In the genomic region with DNA sequence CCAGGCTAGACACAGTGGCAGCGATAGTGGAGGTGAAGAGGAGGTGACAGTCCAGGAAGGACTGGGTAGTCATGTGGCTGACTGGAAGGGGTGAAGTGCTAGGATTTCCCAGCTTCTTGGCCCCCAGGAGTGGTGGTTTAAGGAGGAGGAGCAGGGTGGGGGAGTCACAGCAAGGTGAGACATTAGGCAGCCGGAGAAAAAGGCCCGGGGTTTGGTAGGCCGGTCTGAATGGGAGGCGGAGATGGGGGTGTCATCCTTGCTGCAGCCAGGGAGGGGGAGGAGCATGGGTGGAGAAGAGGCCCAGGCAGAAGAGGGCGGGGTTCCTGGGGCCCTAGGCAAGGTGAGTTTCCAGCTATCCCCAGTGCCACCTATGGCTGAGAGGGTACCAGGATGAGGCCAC, we compare ENCODE assay signal across 14 cellular contexts. TPM values are rescaled to one million over a fixed set of nuclear protein-coding genes. Genes with fewer than 3 reads are reported as not detected.
DNase-seq lines count a peak whose midpoint lies in the region; ATAC-seq, FAIRE-seq and TF ChIP-seq lines count a peak whose summit lies in the region.
"Had no signal": no experiment of that assay in that cellular context is flagged by ENCODE, and none has a peak within 500 bp of the region (broad histone marks: within the 10 kb centered on the region; RNA-seq: fewer than 3 reads in every experiment).

No MANE protein-coding gene starts in this region.

- H3K27me3 ChIP-seq in HepG2 (ENCODE audit: control insufficient read depth in 1 of 2, insufficient read depth in 2 of 2, low read length in 2 of 2) (no peaks in the 10 kb centered on the region), right lobe of liver (no peaks in the 10 kb centered on the region), PC-3 (ENCODE audit: low read length) (no peaks in the 10 kb centered on the region), neuronal stem cell (ENCODE audit: control insufficient read depth in 3 of 3, insufficient read depth in 3 of 3, low read depth in 1 of 3, low read length in 3 of 3) (peaks cover 0 to 18% (median 0%) of the 10 kb centered on the region in 3 experiments)
- H3K27me3 ChIP-seq: thyroid gland had no signal

- H3K4me2 ChIP-seq in HepG2 (ENCODE audit: low read depth, low read length) (no peak overlapping the region), PC-3 (ENCODE audit: low read length) (no peak overlapping the region), neuronal stem cell (ENCODE audit: insufficient read depth, low read length, poor library complexity, severe bottlenecking) (no peak overlapping the region)

- H3K79me2 ChIP-seq in HepG2 (ENCODE audit: insufficient read depth, low read length) (no peaks in the 10 kb centered on the region), PC-3 (ENCODE audit: low read length) (no peaks in the 10 kb centered on the region)

- H2BK5ac ChIP-seq in neuronal stem cell (ENCODE audit: low read length), result no peak overlapping the region

- no peaks in the 10 kb centered on the region for H3K9me2 ChIP-seq in PC-3 (replicated peaks; ENCODE audit: low read length)

- H3K27ac ChIP-seq in HepG2 (ENCODE audit: extremely low read length, insufficient read depth, low read length) (no peak overlapping the region), right lobe of liver (no peak overlapping the region), PC-3 (ENCODE audit: low read length) (no peak overlapping the region), neuronal stem cell (replicated peaks; ENCODE audit: low read length) (no peak overlapping the region)
- H3K27ac ChIP-seq: thyroid gland had no signal

- H3K9me3 ChIP-seq in HepG2 (ENCODE audit: low read length) (no peaks in the 10 kb centered on the region), right lobe of liver (no peaks in the 10 kb centered on the region), PC-3 (ENCODE audit: low read length) (no peaks in the 10 kb centered on the region), neuronal stem cell (replicated peaks in 1 of 2; ENCODE audit: control insufficient read depth in 2 of 2, insufficient read depth in 1 of 2, low read depth in 1 of 2, low read length in 2 of 2) (no peaks in the 10 kb centered on the region)
- H3K9me3 ChIP-seq: thyroid gland had no signal

- 32% methylated on average over 6 of the region's 6 CpGs for WGBS in HepG2 (ENCODE audit: low lambda C conversion rate)
- WGBS in right lobe of liver (ENCODE audit: insufficient coverage, low coverage, low lambda C conversion rate, missing lambda C conversion rate), result 68% methylated on average over 6 of the region's 6 CpGs
- no CpG with 5 or more reads among the region's 6 CpGs for WGBS in neuronal stem cell (ENCODE audit: extremely low coverage in 2 of 2, insufficient read length in 2 of 2, insufficient replicate concordance in 1 of 2), 2 donors

- intact Hi-C loops in HepG2 (cut with micrococcal nuclease; ENCODE audit: unreplicated experiment) (no loop called here), right lobe of liver (cut with DNase I) (no loop called here), PC-3 (cut with micrococcal nuclease) (no loop called here)

- no peak overlapping the region for H2BK120ac ChIP-seq in neuronal stem cell (ENCODE audit: low read depth, low read length)

- TF ChIP-seq POLR2A in HepG2 (IDR thresholded peaks at IDR 0.05; ENCODE audit: insufficient read depth in 1 of 2, low read depth in 2 of 2, low read length in 2 of 2) (no peak), right lobe of liver (IDR thresholded peaks at IDR 0.05) (no peak)

- no peak for FAIRE-seq in HepG2 (lab: Jason Lieb, UNC)
- FAIRE-seq: colon had no signal

- TF ChIP-seq EP300 in HepG2 (IDR thresholded peaks at IDR 0.05; ENCODE audit: low read depth in 2 of 2, low read length in 2 of 2), result no peak
- TF ChIP-seq EP300 in HepG2 (CRISPR knock-in tag; IDR thresholded peaks at IDR 0.05; ENCODE audit: borderline replicate concordance), result no peak

- H3K36me3 ChIP-seq in HepG2 (replicated peaks in 1 of 2; ENCODE audit: control insufficient read depth in 1 of 2, insufficient read depth in 2 of 2, low read length in 2 of 2), result no peaks in the 10 kb centered on the region
- H3K36me3 ChIP-seq in right lobe of liver, result no peaks in the 10 kb centered on the region
- H3K36me3 ChIP-seq in PC-3 (ENCODE audit: low read depth, low read length), result no peaks in the 10 kb centered on the region
- H3K36me3 ChIP-seq in neuronal stem cell (replicated peaks in 1 of 2; ENCODE audit: control insufficient read depth in 2 of 2, insufficient read depth in 2 of 2, low read length in 2 of 2), result peaks cover 0 to 28% of the 10 kb centered on the region in 2 donors

- H4K20me1 ChIP-seq in HepG2 (ENCODE audit: insufficient read depth, low read length) (no peaks in the 10 kb centered on the region), PC-3 (ENCODE audit: low read length) (no peaks in the 10 kb centered on the region)

- H3K23ac ChIP-seq in neuronal stem cell (ENCODE audit: low read depth, low read length, poor library complexity), result no peak overlapping the region

- H3K18ac ChIP-seq in neuronal stem cell (ENCODE audit: low read length), result no peak overlapping the region

- H2AK5ac ChIP-seq in neuronal stem cell (ENCODE audit: low read depth, low read length), result peak overlapping the region; percentile 25

- H3K4ac ChIP-seq in neuronal stem cell (ENCODE audit: low read length), result no peak overlapping the region

- POLR2A ChIA-PET in HepG2 (lab: Yijun Ruan, JAX), result interaction anchor here (1.7 to 2.8 kb wide), 2 partner anchors 9 to 27 kb away, joined by 11 to 19 read pairs; no protein-coding TSS in a partner anchor
- POLR2A ChIA-PET in PC-3 (lab: Charles Lee; ENCODE audit: unreplicated experiment), result no interaction called here

- H3K4me3 ChIP-seq in HepG2 (replicated peaks in 1 of 3; ENCODE audit: insufficient read depth in 1 of 3, low read depth in 2 of 3, low read length in 3 of 3), result no peak overlapping the region
- no peak overlapping the region for H3K4me3 ChIP-seq in right lobe of liver
- no peak overlapping the region for H3K4me3 ChIP-seq in PC-3 (ENCODE audit: low read length)
- H3K4me3 ChIP-seq in choroid plexus epithelial cell (ENCODE audit: low read depth, low read length), result no peak overlapping the region
- no peak overlapping the region for H3K4me3 ChIP-seq in neuronal stem cell (ENCODE audit: low read length in 2 of 2)
- H3K4me3 ChIP-seq: thyroid gland had no signal

- H3K79me1 ChIP-seq in neuronal stem cell (ENCODE audit: low read depth, low read length), result no peaks in the 10 kb centered on the region

- peaks cover 23% of the 10 kb centered on the region for H3K4me1 ChIP-seq in HepG2 (ENCODE audit: insufficient read depth, low read length)
- H3K4me1 ChIP-seq in right lobe of liver, result peaks cover 0 to 18% (median 2%) of the 10 kb centered on the region in 4 donors
- H3K4me1 ChIP-seq in PC-3 (ENCODE audit: insufficient read depth, low read length), result no peaks in the 10 kb centered on the region; the same call in 1 of the 2 replicates
- peaks cover 0 to 10% of the 10 kb centered on the region in 2 donors for H3K4me1 ChIP-seq in neuronal stem cell (ENCODE audit: control insufficient read depth in 2 of 2, insufficient read depth in 1 of 2, low read depth in 1 of 2, low read length in 2 of 2)

- H4K91ac ChIP-seq in neuronal stem cell (ENCODE audit: low read depth, low read length, poor library complexity), result no peak overlapping the region

- TF ChIP-seq CTCF in HepG2 (CRISPR knock-in tag; IDR thresholded peaks at IDR 0.05) (no peak), right lobe of liver (IDR thresholded peaks at IDR 0.05) (no peak), PC-3 (conservative IDR thresholded peaks at IDR 0.05; ENCODE audit: low read depth, low read length) (no peak), choroid plexus epithelial cell (conservative IDR thresholded peaks at IDR 0.05; ENCODE audit: low read depth, low read length) (no peak)

- CTCF ChIA-PET in HepG2 (lab: Yijun Ruan, JAX; ENCODE audit: low intra/inter-chr PET ratio, low total read pairs), result no interaction called here
- CTCF ChIA-PET in PC-3 (lab: Charles Lee), result no interaction called here

- BruUV-seq in HepG2 (replicated peaks; lab: Mats Ljungman, UMichigan), result no TSS peak
- no TSS peak for BruUV-seq in PC-3 (replicated peaks; lab: Mats Ljungman, UMichigan)

- H3F3A ChIP-seq in PC-3 (ENCODE audit: low read length, unreplicated experiment), result no peaks in the 10 kb centered on the region

- in situ Hi-C loops in HepG2 (cut with HindIII; ENCODE audit: extremely low pct_ligation_motif_present, low pct_unique_long_range_greater_than_20kb), result no loop called here

- H3K14ac ChIP-seq in neuronal stem cell (ENCODE audit: low read length), result peak overlapping the region; percentile 58

- H3K9ac ChIP-seq in HepG2 (ENCODE audit: insufficient read depth, low read depth, low read length) (no peak overlapping the region), PC-3 (ENCODE audit: low read length) (no peak overlapping the region), neuronal stem cell (ENCODE audit: low read depth, low read length, poor library complexity) (no peak overlapping the region)

- ATAC-seq in HepG2 (peak; percentile 6; the same call in 2 of the 3 replicates), right lobe of liver (no peak), PC-3 (no peak)

- DNase-seq in HepG2 (ENCODE audit: low spot score), result no peak
- DNase-seq in right lobe of liver, result no peak
- DNase-seq in PC-3, result peak; percentile 22
- DNase-seq in choroid plexus epithelial cell (ENCODE audit: low read depth), result peak; percentile 20
- DNase-seq in neuronal stem cell (ENCODE audit: low spot score), result no peak
- DNase-seq in middle frontal gyrus (ENCODE audit: extremely low spot score, low spot score), result no peak
- DNase-seq in activated gamma-delta T cell (lab: John Stamatoyannopoulos, UW), result no peak
- no peak for DNase-seq in UCSD-AML1 (lab: John Stamatoyannopoulos, UW; ENCODE audit: unreplicated experiment)
- DNase-seq: C1 segment of cervical spinal cord, MM.1S, NCI-H526 treated with DMSO at 0.1 percent for 48 hours, thyroid gland had no signal

- TF ChIP-seq RAD21 in HepG2 (CRISPR knock-in tag; IDR thresholded peaks at IDR 0.05), result no peak

- H2AFZ ChIP-seq in HepG2 (ENCODE audit: low read length) (no peak overlapping the region), PC-3 (ENCODE audit: low read length) (no peak overlapping the region), neuronal stem cell (ENCODE audit: low read length) (no peak overlapping the region)

- H2BK12ac ChIP-seq in neuronal stem cell (ENCODE audit: low read length), result peak overlapping the region; percentile 58

- H4K8ac ChIP-seq in neuronal stem cell (ENCODE audit: low read depth, low read length), result no peak overlapping the region

- no peak overlapping the region for H2BK15ac ChIP-seq in neuronal stem cell (ENCODE audit: low read length)

RNA-seq across cellular contexts. Expression of gene SIPA1, which starts 6.1 kb away (rescaled TPM):
- total RNA-seq in HepG2 (2016; rRNA removed; fragmentation: Illumina TruSeq; extraction: Trizol) (5.4 and 5.8 TPM in 2 replicates), right lobe of liver (10 to 100 TPM; 21.1 to 34.1 (median 25.3) TPM), PC-3 (2014; rRNA removed) (113 and 161 TPM in 2 replicates)
- 2.4 and 2.5 TPM in 2 replicates for total RNA-seq in HepG2 (2016; cell fraction: cytosol; rRNA removed; fragmentation: Illumina TruSeq; extraction: Trizol; ENCODE audit: low read depth)
- 5.0 and 7.9 TPM in 2 replicates for total RNA-seq in HepG2 (2016; cell fraction: insoluble cytoplasmic fraction; rRNA removed; fragmentation: Illumina TruSeq; extraction: Trizol)
- total RNA-seq in HepG2 (2016; cell fraction: membrane; rRNA removed; fragmentation: Illumina TruSeq; extraction: Trizol), result 5.1 and 6.5 TPM in 2 replicates
- total RNA-seq in HepG2 (2016; cell fraction: nucleus; rRNA removed; fragmentation: Illumina TruSeq; extraction: Trizol), result 4.5 and 6.8 TPM in 2 replicates
- polyA plus RNA-seq in HepG2 (2011; rRNA removed), result 7.7 and 9.1 TPM in 2 replicates
- polyA plus RNA-seq in HepG2 (2011; cell fraction: cytosol; rRNA removed), result 4.1 and 8.2 TPM in 2 replicates
- polyA plus RNA-seq in HepG2 (2011; cell fraction: nucleus; rRNA removed), result 29.6 and 37.0 TPM in 2 replicates
- polyA plus RNA-seq in HepG2 (2012), result 4.6 and 5.8 TPM in 2 replicates
- 2.6 and 2.8 TPM in 2 replicates for polyA plus RNA-seq in HepG2 (2016; cell fraction: cytosol; fragmentation: Illumina TruSeq; extraction: Trizol; ENCODE audit: low read depth)
- 4.1 and 5.0 TPM in 2 replicates for polyA plus RNA-seq in HepG2 (2016; cell fraction: insoluble cytoplasmic fraction; fragmentation: Illumina TruSeq; extraction: Trizol; ENCODE audit: low read depth)
- 4.4 and 5.1 TPM in 2 replicates for polyA plus RNA-seq in HepG2 (2016; cell fraction: membrane; fragmentation: Illumina TruSeq; extraction: Trizol; ENCODE audit: low read depth)
- 10.2 and 11.1 TPM in 2 replicates for polyA plus RNA-seq in HepG2 (2016; cell fraction: nucleus; fragmentation: Illumina TruSeq; extraction: Trizol; ENCODE audit: insufficient read depth, low read depth)
- polyA minus RNA-seq in HepG2 (2011; rRNA and poly(A)+ RNA removed; ENCODE audit: low replicate concordance), result 33.6 and 36.0 TPM in 2 replicates
- 9.0 and 11.6 TPM in 2 replicates for polyA minus RNA-seq in HepG2 (2011; cell fraction: cytosol; rRNA and poly(A)+ RNA removed)
- 6.8 and 10.8 TPM in 2 replicates for polyA minus RNA-seq in HepG2 (2011; cell fraction: nucleus; rRNA and poly(A)+ RNA removed)
- polyA plus RNA-seq in neuronal stem cell (2013, experiment 1 of 2), result 13.1 TPM
- polyA plus RNA-seq in neuronal stem cell (2013, experiment 2 of 2), result 15.5 TPM

RNA-seq across cellular contexts. Expression of gene RELA, which starts 18.7 kb away (rescaled TPM):
- total RNA-seq in HepG2 (2016; rRNA removed; fragmentation: Illumina TruSeq; extraction: Trizol) (18.7 and 21.4 TPM in 2 replicates), right lobe of liver (10 to 100 TPM; 27.8 to 51.1 (median 41.9) TPM), PC-3 (2014; rRNA removed) (70.3 and 84.2 TPM in 2 replicates)
- total RNA-seq in HepG2 (2016; cell fraction: cytosol; rRNA removed; fragmentation: Illumina TruSeq; extraction: Trizol; ENCODE audit: low read depth), result 13.2 and 15.2 TPM in 2 replicates
- 18.1 and 22.6 TPM in 2 replicates for total RNA-seq in HepG2 (2016; cell fraction: insoluble cytoplasmic fraction; rRNA removed; fragmentation: Illumina TruSeq; extraction: Trizol)
- 29.5 and 31.1 TPM in 2 replicates for total RNA-seq in HepG2 (2016; cell fraction: membrane; rRNA removed; fragmentation: Illumina TruSeq; extraction: Trizol)
- 22.2 and 24.4 TPM in 2 replicates for total RNA-seq in HepG2 (2016; cell fraction: nucleus; rRNA removed; fragmentation: Illumina TruSeq; extraction: Trizol)
- polyA plus RNA-seq in HepG2 (2011; rRNA removed), result 40.5 and 51.0 TPM in 2 replicates
- 17.1 and 18.5 TPM in 2 replicates for polyA plus RNA-seq in HepG2 (2011; cell fraction: cytosol; rRNA removed)
- 130 and 135 TPM in 2 replicates for polyA plus RNA-seq in HepG2 (2011; cell fraction: nucleus; rRNA removed)
- polyA plus RNA-seq in HepG2 (2012), result 35.3 and 47.6 TPM in 2 replicates
- polyA plus RNA-seq in HepG2 (2016; cell fraction: cytosol; fragmentation: Illumina TruSeq; extraction: Trizol; ENCODE audit: low read depth), result 18.5 and 18.9 TPM in 2 replicates
- polyA plus RNA-seq in HepG2 (2016; cell fraction: insoluble cytoplasmic fraction; fragmentation: Illumina TruSeq; extraction: Trizol; ENCODE audit: low read depth), result 29.6 and 39.8 TPM in 2 replicates
- 31.6 and 34.3 TPM in 2 replicates for polyA plus RNA-seq in HepG2 (2016; cell fraction: membrane; fragmentation: Illumina TruSeq; extraction: Trizol; ENCODE audit: low read depth)
- 67.4 and 71.3 TPM in 2 replicates for polyA plus RNA-seq in HepG2 (2016; cell fraction: nucleus; fragmentation: Illumina TruSeq; extraction: Trizol; ENCODE audit: insufficient read depth, low read depth)
- polyA minus RNA-seq in HepG2 (2011; rRNA and poly(A)+ RNA removed; ENCODE audit: low replicate concordance), result 44.8 and 56.8 TPM in 2 replicates
- polyA minus RNA-seq in HepG2 (2011; cell fraction: cytosol; rRNA and poly(A)+ RNA removed), result 19.2 and 21.1 TPM in 2 replicates
- polyA minus RNA-seq in HepG2 (2011; cell fraction: nucleus; rRNA and poly(A)+ RNA removed), result 31.7 and 34.9 TPM in 2 replicates
- polyA plus RNA-seq in neuronal stem cell (2013, experiment 1 of 2), result 26.0 TPM
- 24.2 TPM for polyA plus RNA-seq in neuronal stem cell (2013, experiment 2 of 2)

RNA-seq across cellular contexts. Expression of gene PCNX3, which starts 28.4 kb away (rescaled TPM):
- total RNA-seq in HepG2 (2016; rRNA removed; fragmentation: Illumina TruSeq; extraction: Trizol) (14.5 and 23.0 TPM in 2 replicates), right lobe of liver (10 to 100 TPM; 11.2 to 32.9 (median 12.4) TPM), PC-3 (2014; rRNA removed) (53.6 and 69.9 TPM in 2 replicates)
- 8.5 and 8.7 TPM in 2 replicates for total RNA-seq in HepG2 (2016; cell fraction: cytosol; rRNA removed; fragmentation: Illumina TruSeq; extraction: Trizol; ENCODE audit: low read depth)
- 12.2 and 22.7 TPM in 2 replicates for total RNA-seq in HepG2 (2016; cell fraction: insoluble cytoplasmic fraction; rRNA removed; fragmentation: Illumina TruSeq; extraction: Trizol)
- 9.3 and 9.7 TPM in 2 replicates for total RNA-seq in HepG2 (2016; cell fraction: membrane; rRNA removed; fragmentation: Illumina TruSeq; extraction: Trizol)
- 26.0 and 33.8 TPM in 2 replicates for total RNA-seq in HepG2 (2016; cell fraction: nucleus; rRNA removed; fragmentation: Illumina TruSeq; extraction: Trizol)
- 16.2 and 23.1 TPM in 2 replicates for polyA plus RNA-seq in HepG2 (2011; rRNA removed)
- 12.7 and 17.1 TPM in 2 replicates for polyA plus RNA-seq in HepG2 (2011; cell fraction: cytosol; rRNA removed)
- polyA plus RNA-seq in HepG2 (2011; cell fraction: nucleus; rRNA removed), result 99.5 and 123 TPM in 2 replicates
- polyA plus RNA-seq in HepG2 (2012), result 14.4 and 24.5 TPM in 2 replicates
- 4.3 and 4.9 TPM in 2 replicates for polyA plus RNA-seq in HepG2 (2016; cell fraction: cytosol; fragmentation: Illumina TruSeq; extraction: Trizol; ENCODE audit: low read depth)
- 14.3 and 21.7 TPM in 2 replicates for polyA plus RNA-seq in HepG2 (2016; cell fraction: insoluble cytoplasmic fraction; fragmentation: Illumina TruSeq; extraction: Trizol; ENCODE audit: low read depth)
- 5.8 and 6.9 TPM in 2 replicates for polyA plus RNA-seq in HepG2 (2016; cell fraction: membrane; fragmentation: Illumina TruSeq; extraction: Trizol; ENCODE audit: low read depth)
- polyA plus RNA-seq in HepG2 (2016; cell fraction: nucleus; fragmentation: Illumina TruSeq; extraction: Trizol; ENCODE audit: insufficient read depth, low read depth), result 68.2 and 73.5 TPM in 2 replicates
- 35.6 and 67.6 TPM in 2 replicates for polyA minus RNA-seq in HepG2 (2011; rRNA and poly(A)+ RNA removed; ENCODE audit: low replicate concordance)
- polyA minus RNA-seq in HepG2 (2011; cell fraction: cytosol; rRNA and poly(A)+ RNA removed), result 23.3 and 27.8 TPM in 2 replicates
- polyA minus RNA-seq in HepG2 (2011; cell fraction: nucleus; rRNA and poly(A)+ RNA removed), result 32.3 and 32.8 TPM in 2 replicates
- 11.7 TPM for polyA plus RNA-seq in neuronal stem cell (2013, experiment 1 of 2)
- polyA plus RNA-seq in neuronal stem cell (2013, experiment 2 of 2), result 11.4 TPM

RNA-seq across cellular contexts. Expression of gene MAP3K11, which starts 29.9 kb away (rescaled TPM):
- total RNA-seq in HepG2 (2016; rRNA removed; fragmentation: Illumina TruSeq; extraction: Trizol) (35.6 and 51.5 TPM in 2 replicates), right lobe of liver (10 to 100 TPM; 48.3 to 67.1 (median 60.9) TPM), PC-3 (2014; rRNA removed) (80.1 and 106 TPM in 2 replicates)
- total RNA-seq in HepG2 (2016; cell fraction: cytosol; rRNA removed; fragmentation: Illumina TruSeq; extraction: Trizol; ENCODE audit: low read depth), result 9.8 and 11.0 TPM in 2 replicates
- 28.4 and 51.3 TPM in 2 replicates for total RNA-seq in HepG2 (2016; cell fraction: insoluble cytoplasmic fraction; rRNA removed; fragmentation: Illumina TruSeq; extraction: Trizol)
- total RNA-seq in HepG2 (2016; cell fraction: membrane; rRNA removed; fragmentation: Illumina TruSeq; extraction: Trizol), result 23.9 and 24.4 TPM in 2 replicates
- 38.3 and 44.6 TPM in 2 replicates for total RNA-seq in HepG2 (2016; cell fraction: nucleus; rRNA removed; fragmentation: Illumina TruSeq; extraction: Trizol)
- 35.9 and 54.6 TPM in 2 replicates for polyA plus RNA-seq in HepG2 (2011; rRNA removed)
- polyA plus RNA-seq in HepG2 (2011; cell fraction: cytosol; rRNA removed), result 29.9 and 43.3 TPM in 2 replicates
- 105 and 109 TPM in 2 replicates for polyA plus RNA-seq in HepG2 (2011; cell fraction: nucleus; rRNA removed)
- polyA plus RNA-seq in HepG2 (2012), result 41.6 and 47.6 TPM in 2 replicates
- polyA plus RNA-seq in HepG2 (2016; cell fraction: cytosol; fragmentation: Illumina TruSeq; extraction: Trizol; ENCODE audit: low read depth), result 10.0 and 10.8 TPM in 2 replicates
- polyA plus RNA-seq in HepG2 (2016; cell fraction: insoluble cytoplasmic fraction; fragmentation: Illumina TruSeq; extraction: Trizol; ENCODE audit: low read depth), result 43.2 and 55.5 TPM in 2 replicates
- polyA plus RNA-seq in HepG2 (2016; cell fraction: membrane; fragmentation: Illumina TruSeq; extraction: Trizol; ENCODE audit: low read depth), result 24.5 and 29.1 TPM in 2 replicates
- polyA plus RNA-seq in HepG2 (2016; cell fraction: nucleus; fragmentation: Illumina TruSeq; extraction: Trizol; ENCODE audit: insufficient read depth, low read depth), result 98.1 and 107 TPM in 2 replicates
- polyA minus RNA-seq in HepG2 (2011; rRNA and poly(A)+ RNA removed; ENCODE audit: low replicate concordance), result 59.8 and 117 TPM in 2 replicates
- 35.9 and 41.2 TPM in 2 replicates for polyA minus RNA-seq in HepG2 (2011; cell fraction: cytosol; rRNA and poly(A)+ RNA removed)
- 61.7 and 76.1 TPM in 2 replicates for polyA minus RNA-seq in HepG2 (2011; cell fraction: nucleus; rRNA and poly(A)+ RNA removed)
- 34.0 TPM for polyA plus RNA-seq in neuronal stem cell (2013, experiment 1 of 2)
- polyA plus RNA-seq in neuronal stem cell (2013, experiment 2 of 2), result 32.6 TPM

RNA-seq across cellular contexts. Expression of gene KCNK7, which starts 48.4 kb away (rescaled TPM):
- total RNA-seq in HepG2 (2016; rRNA removed; fragmentation: Illumina TruSeq; extraction: Trizol) (not detected in 2 replicates), right lobe of liver (under 1 TPM in 1 of 6 experiments, not detected in 5; 0.31 TPM), PC-3 (2014; rRNA removed) (0.58 and 0.69 TPM in 2 replicates)
- total RNA-seq in HepG2 (2016; cell fraction: cytosol; rRNA removed; fragmentation: Illumina TruSeq; extraction: Trizol; ENCODE audit: low read depth), result not detected in 2 replicates
- total RNA-seq in HepG2 (2016; cell fraction: insoluble cytoplasmic fraction; rRNA removed; fragmentation: Illumina TruSeq; extraction: Trizol), result not detected in 2 replicates
- not detected in 2 replicates for total RNA-seq in HepG2 (2016; cell fraction: membrane; rRNA removed; fragmentation: Illumina TruSeq; extraction: Trizol)
- 1.2 TPM in 1 of 2 replicates, not detected in the other for total RNA-seq in HepG2 (2016; cell fraction: nucleus; rRNA removed; fragmentation: Illumina TruSeq; extraction: Trizol)
- 0.11 and 0.14 TPM in 2 replicates for polyA plus RNA-seq in HepG2 (2011; rRNA removed)
- 0.04 TPM in 1 of 2 replicates, not detected in the other for polyA plus RNA-seq in HepG2 (2011; cell fraction: cytosol; rRNA removed)
- 0.69 and 0.97 TPM in 2 replicates for polyA plus RNA-seq in HepG2 (2011; cell fraction: nucleus; rRNA removed)
- polyA plus RNA-seq in HepG2 (2012), result 0.28 TPM in 1 of 2 replicates, not detected in the other
- polyA plus RNA-seq in HepG2 (2016; cell fraction: cytosol; fragmentation: Illumina TruSeq; extraction: Trizol; ENCODE audit: low read depth), result not detected in 2 replicates
- not detected in 2 replicates for polyA plus RNA-seq in HepG2 (2016; cell fraction: insoluble cytoplasmic fraction; fragmentation: Illumina TruSeq; extraction: Trizol; ENCODE audit: low read depth)
- not detected in 2 replicates for polyA plus RNA-seq in HepG2 (2016; cell fraction: membrane; fragmentation: Illumina TruSeq; extraction: Trizol; ENCODE audit: low read depth)
- 0.38 and 0.77 TPM in 2 replicates for polyA plus RNA-seq in HepG2 (2016; cell fraction: nucleus; fragmentation: Illumina TruSeq; extraction: Trizol; ENCODE audit: insufficient read depth, low read depth)
- polyA minus RNA-seq in HepG2 (2011; rRNA and poly(A)+ RNA removed; ENCODE audit: low replicate concordance), result 0.33 and 0.90 TPM in 2 replicates
- not detected in 2 replicates for polyA minus RNA-seq in HepG2 (2011; cell fraction: cytosol; rRNA and poly(A)+ RNA removed)
- polyA minus RNA-seq in HepG2 (2011; cell fraction: nucleus; rRNA and poly(A)+ RNA removed), result 0.75 and 1.2 TPM in 2 replicates
- polyA plus RNA-seq in neuronal stem cell (2013, experiment 1 of 2), result 0.06 TPM
- polyA plus RNA-seq in neuronal stem cell (2013, experiment 2 of 2), result 0.08 TPM
- total RNA-seq: fibroblast of villous mesenchyme had no signal

Comparison
In these comparisons a context has a peak if more than half of its experiments do, and no peak if none do; other contexts are left out.
1. DNase-seq: peak in PC-3 (single experiment) and choroid plexus epithelial cell (single experiment); none in HepG2 (single experiment), right lobe of liver (0 of 3), neuronal stem cell (single experiment), middle frontal gyrus (single experiment), activated gamma-delta T cell (single experiment) and UCSD-AML1 (single experiment).